8 cellular contexts compared by ENCODE assay signal in the genomic region with DNA sequence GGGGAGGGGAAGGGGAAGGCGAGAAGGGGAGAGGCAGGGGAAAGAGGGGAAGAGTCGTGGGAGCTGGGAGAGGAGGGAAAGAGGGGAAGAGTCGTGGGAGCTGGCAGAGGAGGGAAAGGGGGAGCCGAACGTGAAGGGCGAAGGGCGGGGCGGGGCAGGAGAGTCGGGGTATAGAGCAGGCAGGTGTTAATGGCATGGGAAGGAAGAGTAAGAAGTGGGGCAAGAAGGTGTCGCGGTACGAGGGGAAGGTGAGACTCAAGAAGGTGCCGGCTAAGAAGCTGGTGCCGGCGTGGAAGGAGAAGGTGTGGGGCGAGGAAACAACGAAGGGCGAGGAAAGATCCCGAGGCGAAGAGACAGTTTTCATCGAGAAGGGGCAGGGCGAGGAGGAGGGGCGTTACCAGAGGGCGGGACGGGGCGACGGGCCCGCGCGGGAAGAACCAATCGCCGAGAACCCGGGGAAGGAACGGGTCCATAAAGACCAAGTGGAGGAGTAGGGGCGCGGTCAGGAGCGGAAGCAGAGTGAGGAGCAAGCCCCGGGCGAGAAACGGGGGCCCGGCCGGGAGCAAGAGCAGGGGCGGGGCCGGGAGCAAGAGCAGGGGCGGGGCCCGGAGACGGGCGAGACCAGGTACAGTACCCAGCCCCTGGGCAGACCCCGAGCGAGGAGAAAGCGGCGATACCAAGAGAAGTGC.
DNase-seq lines count a peak whose midpoint lies in the region; ATAC-seq and TF ChIP-seq lines count a peak whose summit lies in the region.

No MANE protein-coding gene starts in this region.

- TF ChIP-seq CTCF in AG09319 (IDR thresholded peaks at IDR 0.05; ENCODE audit: low read depth, low read length), result no peak

- peak; percentile 83 for DNase-seq in AG09319 (ENCODE audit: extremely low read depth, low read depth)
- DNase-seq in NCI-H345 (lab: John Stamatoyannopoulos, UW), result peak; percentile 100
- peak; percentile 82 to 91 (median 86) for DNase-seq in activated CD4-positive, CD25-positive, alpha-beta regulatory T cell (lab: John Stamatoyannopoulos, UW)
- DNase-seq in caudate nucleus (lab: John Stamatoyannopoulos, UW), result peak; percentile 42 to 98 (median 92)
- DNase-seq in islet precursor cell, result peak; percentile 98
- DNase-seq in stimulated activated CD4-positive, alpha-beta T cell treated with anti-CD3 and anti-CD28 coated beads, Interleukin-12 subunit alpha, Interleukin-12 subunit beta, amount 100 ng/mL, for 24 hours (ENCODE audit: low read depth in 2 of 2), result peak; percentile 90 to 96

- peak overlapping the region; percentile 98 for H3K27ac ChIP-seq in caudate nucleus (ENCODE audit: low read depth, low read length)

- ATAC-seq in GM19025 (IDR thresholded peaks at IDR 0.05; ENCODE audit: low read depth, unreplicated experiment), result peak; percentile 56
- ATAC-seq in HG03196 (IDR thresholded peaks at IDR 0.05; ENCODE audit: unreplicated experiment), result peak; percentile 59

Comparison
In these comparisons a context has a peak if more than half of its experiments do, and no peak if none do; other contexts are left out.
1. Peak in every context shown above with its lines: DNase-seq, ATAC-seq and H3K27ac ChIP-seq.